Comparison of ENCODE assay signal across 13 cellular contexts in genomic region chr14:89033756-89034155, GRCh38.
DNase-seq lines count a peak whose midpoint lies in the region; TF ChIP-seq lines count a peak whose summit lies in the region.
"Had no signal": no experiment of that assay in that cellular context is flagged by ENCODE, and none has a peak within 500 bp of the region (broad histone marks: within the 10 kb centered on the region; RNA-seq: fewer than 3 reads in every experiment).

No MANE protein-coding gene starts in this region.

- no peak for TF ChIP-seq CTCF in stomach (IDR thresholded peaks at IDR 0.05)
- TF ChIP-seq CTCF in lower leg skin (IDR thresholded peaks at IDR 0.05), result no peak

- TF ChIP-seq POLR2A in stomach (IDR thresholded peaks at IDR 0.05) (no peak), lower leg skin (IDR thresholded peaks at IDR 0.05) (no peak)

- H3K4me3 ChIP-seq in stomach, result no peak overlapping the region
- no peak overlapping the region for H3K4me3 ChIP-seq in lower leg skin (ENCODE audit: low read depth, poor library complexity, severe bottlenecking)
- H3K4me3 ChIP-seq: GM23338, K562 had no signal

- H3K36me3 ChIP-seq in stomach, result no peaks in the 10 kb centered on the region

- no peak overlapping the region for H3K27ac ChIP-seq in stomach

- WGBS in stomach, 5 donors, result 33 to 67% (median 57%) methylated on average over 6 of the region's 6 CpGs
- WGBS in lower leg skin, 2 donors, result 89 to 90% methylated on average over 6 of the region's 6 CpGs

- TF ChIP-seq EP300 in stomach (IDR thresholded peaks at IDR 0.05), result no peak

- DNase-seq in NCI-H1092 treated with DMSO at 0.1 percent for 48 hours (lab: John Stamatoyannopoulos, UW) (peak; percentile 25), NCI-H1092 (lab: John Stamatoyannopoulos, UW) (no peak), NCI-H2029 (lab: John Stamatoyannopoulos, UW) (peak; percentile 52), RPMI7951 (ENCODE audit: low read depth) (peak; percentile 22), stomach (peak; percentile 51), lower leg skin (ENCODE audit: low spot score in 2 of 2) (no peak), SIG-M5 treated with dmso at 0.1 percent for 504 hours (lab: John Stamatoyannopoulos, UW; ENCODE audit: unreplicated experiment) (no peak)
- DNase-seq: Caco-2, NCI-H524, OCI-M1, SIG-M5 had no signal

- no peaks in the 10 kb centered on the region for H3K4me1 ChIP-seq in stomach
- H3K4me1 ChIP-seq: Caco-2 had no signal

- H3K9me3 ChIP-seq in stomach, result no peaks in the 10 kb centered on the region
- H3K9me3 ChIP-seq: Caco-2 had no signal

- H3K27me3 ChIP-seq in stomach, result peaks cover 0 to 21% (median 0%) of the 10 kb centered on the region in 3 donors

- intact Hi-C loops in stomach (cut with DNase I; ENCODE audit: low total_unique reads), result loop anchor here (10.0 kb wide), 1 partner anchor 741 kb away; no protein-coding TSS in a partner anchor
- intact Hi-C loops in lower leg skin (cut with DNase I; ENCODE audit: low total_unique reads), result no loop called here

Comparison
In these comparisons a context has a peak if more than half of its experiments do, and no peak if none do; other contexts are left out.
1. DNase-seq: peak in NCI-H1092 treated with DMSO at 0.1 percent for 48 hours (single experiment), NCI-H2029 (single experiment), RPMI7951 (single experiment) and stomach (single experiment); none in NCI-H1092 (single experiment), lower leg skin (0 of 2) and SIG-M5 treated with dmso at 0.1 percent for 504 hours (single experiment).